36 cellular contexts compared by ENCODE assay signal in the genomic region with DNA sequence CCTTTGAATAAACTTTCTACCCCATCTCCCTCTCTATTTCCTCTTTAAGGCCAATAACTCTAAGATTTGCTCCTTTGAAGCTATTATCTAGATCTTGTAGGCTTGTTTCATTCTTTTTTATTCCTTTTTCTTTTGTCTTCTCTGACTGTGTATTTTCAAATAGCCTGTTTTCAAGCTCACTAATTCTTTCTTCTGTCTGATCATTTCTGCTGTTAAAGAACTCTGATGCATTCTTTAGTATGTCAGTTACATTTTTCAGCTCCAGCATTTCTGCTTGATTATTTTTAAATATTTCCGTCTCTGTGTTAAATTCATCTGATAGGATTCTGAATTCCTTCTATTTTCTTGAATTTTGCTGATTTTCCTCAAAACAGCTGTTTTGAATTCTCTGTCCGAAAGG. TPM values are rescaled to one million over a fixed set of nuclear protein-coding genes. Genes with fewer than 3 reads are reported as not detected.
"Had no signal": no experiment of that assay in that cellular context is flagged by ENCODE, and none has a peak within 500 bp of the region (broad histone marks: within the 10 kb centered on the region; RNA-seq: fewer than 3 reads in every experiment).

No MANE protein-coding gene starts in this region.

- H3K4me3 ChIP-seq: esophagus muscularis mucosa, gastrocnemius medialis, heart left ventricle had no signal

- ATAC-seq: activated CD4-positive, alpha-beta T cell treated with anti-CD3 and anti-CD28 coated beads for 36 hours; activated CD8-positive, alpha-beta memory T cell treated with anti-CD3 and anti-CD28 coated beads, Interleukin-2, amount 10 ng/mL, durations not matched to agents 7 days and 5 days; activated CD8-positive, alpha-beta T cell treated with anti-CD3 and anti-CD28 coated beads, Interleukin-2, amount 10 ng/mL, durations not matched to agents 7 days and 5 days; activated naive CD4-positive, alpha-beta T cell treated with anti-CD3 and anti-CD28 coated beads, Interleukin-2, amount 50 U/mL, for 72 hours; activated T-helper 17 cell treated with anti-CD3 and anti-CD28 coated beads, Interleukin-2, amount 50 U/mL, for 72 hours; effector memory CD8-positive, alpha-beta T cell; foreskin keratinocyte; gastrocnemius medialis; heart left ventricle had no signal

- H3K4me1 ChIP-seq: foreskin keratinocyte, gastrocnemius medialis, heart left ventricle had no signal

- H3K27me3 Mint-ChIP-seq: activated CD4-positive, alpha-beta memory T cell treated with anti-CD3 and anti-CD28 coated beads for 36 hours; activated CD4-positive, alpha-beta T cell treated with anti-CD3 and anti-CD28 coated beads for 36 hours; activated T-helper 17 cell treated with anti-CD3 and anti-CD28 coated beads, Interleukin-2, amount 50 U/mL, for 72 hours; central memory CD8-positive, alpha-beta T cell; effector memory CD8-positive, alpha-beta T cell had no signal

- FAIRE-seq: astrocyte, bronchial epithelial cell, colon had no signal

- H3K4me1 Mint-ChIP-seq: activated CD4-positive, alpha-beta T cell treated with anti-CD3 and anti-CD28 coated beads, Interleukin-2, amount 10 ng/mL, durations not matched to agents 24 days and 14 days; activated naive CD8-positive, alpha-beta T cell treated with anti-CD3 and anti-CD28 coated beads, Interleukin-2, amount 10 ng/mL, durations not matched to agents 7 days and 5 days; activated T-helper 17 cell treated with anti-CD3 and anti-CD28 coated beads, Interleukin-2, amount 50 U/mL, for 72 hours; central memory CD8-positive, alpha-beta T cell had no signal

- H3K27ac ChIP-seq: brain microvascular endothelial cell, esophagus muscularis mucosa, foreskin keratinocyte, gastrocnemius medialis, heart left ventricle had no signal

- DNase-seq: activated CD4-positive, alpha-beta memory T cell treated with anti-CD3 and anti-CD28 coated beads for 36 hours; activated CD4-positive, alpha-beta T cell treated with anti-CD3 and anti-CD28 coated beads for 36 hours; activated CD4-positive, alpha-beta T cell treated with anti-CD3 and anti-CD28 coated beads, Interleukin-2, amount 10 ng/mL, durations not matched to agents 24 days and 14 days; activated CD4-positive, CD25-positive, alpha-beta regulatory T cell; activated CD4-positive, CD25-positive, alpha-beta regulatory T cell treated with anti-CD3 and anti-CD28 coated beads, Interleukin-2, amount 50 U/mL, for 72 hours; activated CD8-positive, alpha-beta memory T cell treated with anti-CD3 and anti-CD28 coated beads, Interleukin-2, amount 10 ng/mL, durations not matched to agents 7 days and 5 days; activated CD8-positive, alpha-beta memory T cell treated with anti-CD3 and anti-CD28 coated beads, Interleukin-2, amount 50 U/mL, for 4 hours; activated CD8-positive, alpha-beta T cell treated with anti-CD3 and anti-CD28 coated beads, Interleukin-2, amount 10 ng/mL, durations not matched to agents 7 days and 5 days; activated effector memory CD4-positive, alpha-beta T cell treated with Interleukin-2 at 50 U/mL for 16 hours; activated gamma-delta T cell treated with Interleukin-2 at 50 U/mL for 16 hours; activated naive CD4-positive, alpha-beta T cell treated with anti-CD3 and anti-CD28 coated beads for 36 hours; activated naive CD8-positive, alpha-beta T cell treated with anti-CD3 and anti-CD28 coated beads, Interleukin-2, amount 10 ng/mL, durations not matched to agents 7 days and 5 days; activated T-cell treated with anti-CD3 and anti-CD28 coated beads, Interleukin-2, amount 50 U/mL, for 1 hour; amniotic stem cell; anterior cingulate cortex; brain microvascular endothelial cell; cortex of kidney; dermis blood vessel endothelial cell; effector CD4-positive, alpha-beta T cell; effector memory CD8-positive, alpha-beta T cell; erythroblast; foreskin keratinocyte; gastrocnemius medialis; glutamatergic neuron; heart left ventricle; T-helper 2 cell had no signal

- H3K4me3 Mint-ChIP-seq: activated CD4-positive, alpha-beta memory T cell treated with anti-CD3 and anti-CD28 coated beads for 36 hours; activated CD4-positive, alpha-beta T cell treated with anti-CD3 and anti-CD28 coated beads for 36 hours; activated CD4-positive, alpha-beta T cell treated with anti-CD3 and anti-CD28 coated beads, Interleukin-2, amount 10 ng/mL, durations not matched to agents 24 days and 14 days; activated CD8-positive, alpha-beta memory T cell treated with anti-CD3 and anti-CD28 coated beads, Interleukin-2, amount 10 ng/mL, durations not matched to agents 7 days and 5 days; activated CD8-positive, alpha-beta T cell treated with anti-CD3 and anti-CD28 coated beads, Interleukin-2, amount 10 ng/mL, durations not matched to agents 7 days and 5 days; activated naive CD4-positive, alpha-beta T cell treated with anti-CD3 and anti-CD28 coated beads for 36 hours; activated naive CD8-positive, alpha-beta T cell treated with anti-CD3 and anti-CD28 coated beads, Interleukin-2, amount 10 ng/mL, durations not matched to agents 7 days and 5 days; activated T-helper 17 cell treated with anti-CD3 and anti-CD28 coated beads, Interleukin-2, amount 50 U/mL, for 72 hours; central memory CD8-positive, alpha-beta T cell; effector memory CD8-positive, alpha-beta T cell had no signal

- H3K27ac Mint-ChIP-seq: activated CD4-positive, alpha-beta memory T cell treated with anti-CD3 and anti-CD28 coated beads for 36 hours; activated CD4-positive, alpha-beta T cell treated with anti-CD3 and anti-CD28 coated beads for 36 hours; activated CD4-positive, alpha-beta T cell treated with anti-CD3 and anti-CD28 coated beads, Interleukin-2, amount 10 ng/mL, durations not matched to agents 24 days and 14 days; activated CD8-positive, alpha-beta memory T cell treated with anti-CD3 and anti-CD28 coated beads, Interleukin-2, amount 10 ng/mL, durations not matched to agents 7 days and 5 days; activated CD8-positive, alpha-beta T cell treated with anti-CD3 and anti-CD28 coated beads, Interleukin-2, amount 10 ng/mL, durations not matched to agents 7 days and 5 days; activated naive CD4-positive, alpha-beta T cell treated with anti-CD3 and anti-CD28 coated beads for 36 hours; activated naive CD4-positive, alpha-beta T cell treated with anti-CD3 and anti-CD28 coated beads, Interleukin-2, amount 50 U/mL, for 72 hours; activated naive CD8-positive, alpha-beta T cell treated with anti-CD3 and anti-CD28 coated beads, Interleukin-2, amount 10 ng/mL, durations not matched to agents 7 days and 5 days; activated T-helper 17 cell treated with anti-CD3 and anti-CD28 coated beads, Interleukin-2, amount 50 U/mL, for 72 hours; effector memory CD8-positive, alpha-beta T cell had no signal

- H3K27me3 ChIP-seq: brain microvascular endothelial cell, esophagus muscularis mucosa, foreskin keratinocyte, gastrocnemius medialis, heart left ventricle had no signal

- H3K9me3 ChIP-seq: gastrocnemius medialis had no signal

RNA-seq across cellular contexts. Expression of a gene that starts 15.3 kb away (rescaled TPM):
- total RNA-seq: activated CD4-positive, alpha-beta memory T cell treated with anti-CD3 and anti-CD28 coated beads for 36 hours; activated CD4-positive, alpha-beta T cell treated with anti-CD3 and anti-CD28 coated beads for 36 hours; activated CD4-positive, alpha-beta T cell treated with anti-CD3 and anti-CD28 coated beads, Interleukin-2, amount 10 ng/mL, durations not matched to agents 24 days and 14 days; activated CD8-positive, alpha-beta memory T cell treated with anti-CD3 and anti-CD28 coated beads for 36 hours; activated CD8-positive, alpha-beta memory T cell treated with anti-CD3 and anti-CD28 coated beads, Interleukin-2, amount 10 ng/mL, durations not matched to agents 7 days and 5 days; activated CD8-positive, alpha-beta T cell treated with anti-CD3 and anti-CD28 coated beads, Interleukin-2, amount 10 ng/mL, durations not matched to agents 7 days and 5 days; activated naive CD4-positive, alpha-beta T cell treated with anti-CD3 and anti-CD28 coated beads for 36 hours; activated naive CD4-positive, alpha-beta T cell treated with anti-CD3 and anti-CD28 coated beads, Interleukin-2, amount 50 U/mL, for 72 hours; activated naive CD8-positive, alpha-beta T cell treated with anti-CD3 and anti-CD28 coated beads, Interleukin-2, amount 10 ng/mL, durations not matched to agents 7 days and 5 days; activated T-helper 17 cell treated with anti-CD3 and anti-CD28 coated beads, Interleukin-2, amount 50 U/mL, for 72 hours; bronchial epithelial cell; cardiac septum; dermis blood vessel endothelial cell; foreskin keratinocyte; gastrocnemius medialis; T-helper 1 cell treated with Interleukin-12 subunit alpha and Interleukin-12 subunit beta and Interleukin-4 antibody, amounts not matched to agents 30 ng/mL and 1 ng/mL, for 36 hours had no signal
- polyA plus RNA-seq: foreskin keratinocyte, heart left ventricle had no signal
